Comparison of ENCODE assay signal across 1 cellular context in genomic region chr9:104795082-104795481, GRCh38.
TF ChIP-seq lines count a peak whose summit lies in the region.

No MANE protein-coding gene starts in this region.

TF ChIP-seq in K562, 482 proteins besides CTCF, POLR2A, EP300 and RAD21 (continued from another document):
- TF ChIP-seq FOXO4 (CRISPR knock-in tag; IDR thresholded peaks at IDR 0.05) = no peak
- peak; percentile 74 for TF ChIP-seq CEBPB (tag; IDR thresholded peaks at IDR 0.05)
- no peak for TF ChIP-seq KHSRP (IDR thresholded peaks at IDR 0.05)
